In the genomic region with DNA sequence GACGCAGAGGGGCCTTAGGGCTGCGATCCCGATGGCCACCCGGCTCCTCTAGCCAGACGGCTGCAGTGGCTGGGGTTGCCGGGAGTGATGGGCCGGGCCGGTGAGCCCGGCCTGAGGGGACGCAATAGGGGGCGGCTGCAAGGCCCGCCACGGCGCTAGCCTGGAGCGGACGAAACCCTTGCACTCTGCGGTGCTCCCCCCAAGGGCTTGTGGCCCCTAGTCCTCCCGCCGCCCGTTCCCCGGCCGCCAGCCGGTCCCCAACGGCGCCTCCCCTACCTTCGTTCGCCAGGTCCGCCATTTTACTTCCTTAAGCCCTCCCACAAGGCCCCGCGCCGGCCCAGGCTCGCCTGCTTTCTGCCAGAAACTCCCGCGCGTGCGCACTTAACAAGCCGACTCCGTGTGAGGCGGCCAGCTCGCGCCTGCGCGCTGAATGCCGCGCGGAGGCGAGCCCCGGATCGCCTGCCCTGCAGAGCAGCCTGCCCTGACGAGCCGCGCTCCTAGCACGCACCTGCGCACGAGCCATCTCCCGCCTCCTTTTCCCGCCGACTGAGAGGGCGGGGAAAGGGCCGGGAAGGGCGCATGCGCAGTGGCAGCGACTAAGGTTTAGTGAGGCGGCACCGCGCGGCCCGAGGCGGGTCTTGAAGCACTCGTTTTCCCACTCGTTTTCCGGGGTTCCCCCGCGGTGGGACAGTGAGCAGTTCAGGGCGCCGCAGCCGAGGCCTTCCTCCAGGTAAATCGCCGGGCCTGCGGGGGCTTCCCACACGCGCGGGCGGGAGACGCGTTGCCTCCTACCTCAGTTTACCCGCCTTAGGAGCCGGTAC, we compare ENCODE assay signal across 1 cellular context.
A peak's percentile ranks its signal among the peaks of the same experiment; 100 is the strongest.
TF ChIP-seq lines count a peak whose summit lies in the region.

A gene with protein sequence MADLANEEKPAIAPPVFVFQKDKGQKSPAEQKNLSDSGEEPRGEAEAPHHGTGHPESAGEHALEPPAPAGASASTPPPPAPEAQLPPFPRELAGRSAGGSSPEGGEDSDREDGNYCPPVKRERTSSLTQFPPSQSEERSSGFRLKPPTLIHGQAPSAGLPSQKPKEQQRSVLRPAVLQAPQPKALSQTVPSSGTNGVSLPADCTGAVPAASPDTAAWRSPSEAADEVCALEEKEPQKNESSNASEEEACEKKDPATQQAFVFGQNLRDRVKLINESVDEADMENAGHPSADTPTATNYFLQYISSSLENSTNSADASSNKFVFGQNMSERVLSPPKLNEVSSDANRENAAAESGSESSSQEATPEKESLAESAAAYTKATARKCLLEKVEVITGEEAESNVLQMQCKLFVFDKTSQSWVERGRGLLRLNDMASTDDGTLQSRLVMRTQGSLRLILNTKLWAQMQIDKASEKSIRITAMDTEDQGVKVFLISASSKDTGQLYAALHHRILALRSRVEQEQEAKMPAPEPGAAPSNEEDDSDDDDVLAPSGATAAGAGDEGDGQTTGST (minus strand): TSS at position 356 of the 821 bp plus-strand sequence. CDS start 58 bp downstream, at position 298.

TF ChIP-seq in HepG2, 621 proteins besides CTCF, POLR2A, EP300 and RAD21 (continued from another document and continues in another):
- TF ChIP-seq, protein P1, sequence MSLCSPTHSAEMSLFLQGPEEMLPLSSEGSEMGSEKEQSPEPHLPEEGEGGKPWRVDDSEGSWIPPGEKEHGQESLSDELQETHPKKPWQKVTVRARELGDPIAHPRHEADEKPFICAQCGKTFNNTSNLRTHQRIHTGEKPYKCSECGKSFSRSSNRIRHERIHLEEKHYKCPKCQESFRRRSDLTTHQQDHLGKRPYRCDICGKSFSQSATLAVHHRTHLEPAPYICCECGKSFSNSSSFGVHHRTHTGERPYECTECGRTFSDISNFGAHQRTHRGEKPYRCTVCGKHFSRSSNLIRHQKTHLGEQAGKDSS (CRISPR knock-in tag; IDR thresholded peaks at IDR 0.05; ENCODE audit: borderline replicate concordance, low read depth), result peak; percentile 100
- peak; percentile 98 for TF ChIP-seq ZNF850 (CRISPR knock-in tag; conservative IDR thresholded peaks at IDR 0.05)
- peak; percentile 100 for TF ChIP-seq ZNF33B (CRISPR knock-in tag; IDR thresholded peaks at IDR 0.05)
- TF ChIP-seq, protein P2, sequence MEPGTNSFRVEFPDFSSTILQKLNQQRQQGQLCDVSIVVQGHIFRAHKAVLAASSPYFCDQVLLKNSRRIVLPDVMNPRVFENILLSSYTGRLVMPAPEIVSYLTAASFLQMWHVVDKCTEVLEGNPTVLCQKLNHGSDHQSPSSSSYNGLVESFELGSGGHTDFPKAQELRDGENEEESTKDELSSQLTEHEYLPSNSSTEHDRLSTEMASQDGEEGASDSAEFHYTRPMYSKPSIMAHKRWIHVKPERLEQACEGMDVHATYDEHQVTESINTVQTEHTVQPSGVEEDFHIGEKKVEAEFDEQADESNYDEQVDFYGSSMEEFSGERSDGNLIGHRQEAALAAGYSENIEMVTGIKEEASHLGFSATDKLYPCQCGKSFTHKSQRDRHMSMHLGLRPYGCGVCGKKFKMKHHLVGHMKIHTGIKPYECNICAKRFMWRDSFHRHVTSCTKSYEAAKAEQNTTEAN (CRISPR knock-in tag; conservative IDR thresholded peaks at IDR 0.05), result peak; percentile 100
- TF ChIP-seq ATF7-NPFF (CRISPR knock-in tag; IDR thresholded peaks at IDR 0.05; ENCODE audit: low read depth), result peak; percentile 100
- TF ChIP-seq RFX5 (IDR thresholded peaks at IDR 0.05; ENCODE audit: low read depth, low read length), result peak; percentile 10; the same call in 1 of the 2 replicates
- TF ChIP-seq, protein P3, sequence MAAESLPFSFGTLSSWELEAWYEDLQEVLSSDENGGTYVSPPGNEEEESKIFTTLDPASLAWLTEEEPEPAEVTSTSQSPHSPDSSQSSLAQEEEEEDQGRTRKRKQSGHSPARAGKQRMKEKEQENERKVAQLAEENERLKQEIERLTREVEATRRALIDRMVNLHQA (CRISPR knock-in tag; IDR thresholded peaks at IDR 0.05), result peak; percentile 95
- TF ChIP-seq SSRP1 (CRISPR knock-in tag; IDR thresholded peaks at IDR 0.05), result no peak
- TF ChIP-seq SATB2 (CRISPR knock-in tag; IDR thresholded peaks at IDR 0.05), result peak; percentile 100
- peak; percentile 100 for TF ChIP-seq ZNF17 (CRISPR knock-in tag; IDR thresholded peaks at IDR 0.05)
- TF ChIP-seq NFIC (IDR thresholded peaks at IDR 0.05; ENCODE audit: low read length), result no peak
- TF ChIP-seq, protein P4, sequence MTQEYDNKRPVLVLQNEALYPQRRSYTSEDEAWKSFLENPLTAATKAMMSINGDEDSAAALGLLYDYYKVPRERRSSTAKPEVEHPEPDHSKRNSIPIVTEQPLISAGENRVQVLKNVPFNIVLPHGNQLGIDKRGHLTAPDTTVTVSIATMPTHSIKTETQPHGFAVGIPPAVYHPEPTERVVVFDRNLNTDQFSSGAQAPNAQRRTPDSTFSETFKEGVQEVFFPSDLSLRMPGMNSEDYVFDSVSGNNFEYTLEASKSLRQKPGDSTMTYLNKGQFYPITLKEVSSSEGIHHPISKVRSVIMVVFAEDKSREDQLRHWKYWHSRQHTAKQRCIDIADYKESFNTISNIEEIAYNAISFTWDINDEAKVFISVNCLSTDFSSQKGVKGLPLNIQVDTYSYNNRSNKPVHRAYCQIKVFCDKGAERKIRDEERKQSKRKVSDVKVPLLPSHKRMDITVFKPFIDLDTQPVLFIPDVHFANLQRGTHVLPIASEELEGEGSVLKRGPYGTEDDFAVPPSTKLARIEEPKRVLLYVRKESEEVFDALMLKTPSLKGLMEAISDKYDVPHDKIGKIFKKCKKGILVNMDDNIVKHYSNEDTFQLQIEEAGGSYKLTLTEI (CRISPR knock-in tag; conservative IDR thresholded peaks at IDR 0.05), result peak; percentile 94
- TF ChIP-seq, protein P5, sequence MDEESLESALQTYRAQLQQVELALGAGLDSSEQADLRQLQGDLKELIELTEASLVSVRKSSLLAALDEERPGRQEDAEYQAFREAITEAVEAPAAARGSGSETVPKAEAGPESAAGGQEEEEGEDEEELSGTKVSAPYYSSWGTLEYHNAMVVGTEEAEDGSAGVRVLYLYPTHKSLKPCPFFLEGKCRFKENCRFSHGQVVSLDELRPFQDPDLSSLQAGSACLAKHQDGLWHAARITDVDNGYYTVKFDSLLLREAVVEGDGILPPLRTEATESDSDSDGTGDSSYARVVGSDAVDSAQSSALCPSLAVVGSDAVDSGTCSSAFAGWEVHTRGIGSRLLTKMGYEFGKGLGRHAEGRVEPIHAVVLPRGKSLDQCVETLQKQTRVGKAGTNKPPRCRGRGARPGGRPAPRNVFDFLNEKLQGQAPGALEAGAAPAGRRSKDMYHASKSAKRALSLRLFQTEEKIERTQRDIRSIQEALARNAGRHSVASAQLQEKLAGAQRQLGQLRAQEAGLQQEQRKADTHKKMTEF (CRISPR knock-in tag; IDR thresholded peaks at IDR 0.05), result peak; percentile 99
- TF ChIP-seq, protein P6, sequence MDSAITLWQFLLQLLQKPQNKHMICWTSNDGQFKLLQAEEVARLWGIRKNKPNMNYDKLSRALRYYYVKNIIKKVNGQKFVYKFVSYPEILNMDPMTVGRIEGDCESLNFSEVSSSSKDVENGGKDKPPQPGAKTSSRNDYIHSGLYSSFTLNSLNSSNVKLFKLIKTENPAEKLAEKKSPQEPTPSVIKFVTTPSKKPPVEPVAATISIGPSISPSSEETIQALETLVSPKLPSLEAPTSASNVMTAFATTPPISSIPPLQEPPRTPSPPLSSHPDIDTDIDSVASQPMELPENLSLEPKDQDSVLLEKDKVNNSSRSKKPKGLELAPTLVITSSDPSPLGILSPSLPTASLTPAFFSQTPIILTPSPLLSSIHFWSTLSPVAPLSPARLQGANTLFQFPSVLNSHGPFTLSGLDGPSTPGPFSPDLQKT (CRISPR knock-in tag; IDR thresholded peaks at IDR 0.05; ENCODE audit: borderline replicate concordance), result peak; percentile 97; the same call in 1 of the 2 replicates
- TF ChIP-seq, protein P7, sequence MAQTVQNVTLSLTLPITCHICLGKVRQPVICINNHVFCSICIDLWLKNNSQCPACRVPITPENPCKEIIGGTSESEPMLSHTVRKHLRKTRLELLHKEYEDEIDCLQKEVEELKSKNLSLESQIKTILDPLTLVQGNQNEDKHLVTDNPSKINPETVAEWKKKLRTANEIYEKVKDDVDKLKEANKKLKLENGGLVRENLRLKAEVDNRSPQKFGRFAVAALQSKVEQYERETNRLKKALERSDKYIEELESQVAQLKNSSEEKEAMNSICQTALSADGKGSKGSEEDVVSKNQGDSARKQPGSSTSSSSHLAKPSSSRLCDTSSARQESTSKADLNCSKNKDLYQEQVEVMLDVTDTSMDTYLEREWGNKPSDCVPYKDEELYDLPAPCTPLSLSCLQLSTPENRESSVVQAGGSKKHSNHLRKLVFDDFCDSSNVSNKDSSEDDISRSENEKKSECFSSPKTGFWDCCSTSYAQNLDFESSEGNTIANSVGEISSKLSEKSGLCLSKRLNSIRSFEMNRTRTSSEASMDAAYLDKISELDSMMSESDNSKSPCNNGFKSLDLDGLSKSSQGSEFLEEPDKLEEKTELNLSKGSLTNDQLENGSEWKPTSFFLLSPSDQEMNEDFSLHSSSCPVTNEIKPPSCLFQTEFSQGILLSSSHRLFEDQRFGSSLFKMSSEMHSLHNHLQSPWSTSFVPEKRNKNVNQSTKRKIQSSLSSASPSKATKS (CRISPR knock-in tag; IDR thresholded peaks at IDR 0.05), result peak; percentile 100
- TF ChIP-seq ZSCAN30 (CRISPR knock-in tag; IDR thresholded peaks at IDR 0.05), result peak; percentile 99
- peak; percentile 99 for TF ChIP-seq ZNF577 (CRISPR knock-in tag; IDR thresholded peaks at IDR 0.05; ENCODE audit: borderline replicate concordance, low read depth)
- TF ChIP-seq PHF8 (CRISPR knock-in tag; IDR thresholded peaks at IDR 0.05), result peak; percentile 89
- TF ChIP-seq GLI4 (CRISPR knock-in tag; IDR thresholded peaks at IDR 0.05; ENCODE audit: borderline replicate concordance), result peak; percentile 100
- TF ChIP-seq, protein P8, sequence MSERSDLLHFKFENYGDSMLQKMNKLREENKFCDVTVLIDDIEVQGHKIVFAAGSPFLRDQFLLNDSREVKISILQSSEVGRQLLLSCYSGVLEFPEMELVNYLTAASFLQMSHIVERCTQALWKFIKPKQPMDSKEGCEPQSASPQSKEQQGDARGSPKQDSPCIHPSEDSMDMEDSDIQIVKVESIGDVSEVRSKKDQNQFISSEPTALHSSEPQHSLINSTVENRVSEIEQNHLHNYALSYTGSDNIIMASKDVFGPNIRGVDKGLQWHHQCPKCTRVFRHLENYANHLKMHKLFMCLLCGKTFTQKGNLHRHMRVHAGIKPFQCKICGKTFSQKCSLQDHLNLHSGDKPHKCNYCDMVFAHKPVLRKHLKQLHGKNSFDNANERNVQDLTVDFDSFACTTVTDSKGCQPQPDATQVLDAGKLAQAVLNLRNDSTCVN (CRISPR knock-in tag; IDR thresholded peaks at IDR 0.05; ENCODE audit: borderline replicate concordance), result peak; percentile 98
- TF ChIP-seq SMYD3 (CRISPR knock-in tag; IDR thresholded peaks at IDR 0.05), result peak; percentile 100
- peak; percentile 99 for TF ChIP-seq ZNF570 (CRISPR knock-in tag; IDR thresholded peaks at IDR 0.05; ENCODE audit: borderline replicate concordance)
- TF ChIP-seq RFX1 (IDR thresholded peaks at IDR 0.05), result no peak
- TF ChIP-seq HOXA5 (CRISPR knock-in tag; IDR thresholded peaks at IDR 0.05), result peak; percentile 99
- TF ChIP-seq ATAD3A (CRISPR knock-in tag; IDR thresholded peaks at IDR 0.05), result peak; percentile 92; the same call in 1 of the 2 replicates
- TF ChIP-seq, protein P9, sequence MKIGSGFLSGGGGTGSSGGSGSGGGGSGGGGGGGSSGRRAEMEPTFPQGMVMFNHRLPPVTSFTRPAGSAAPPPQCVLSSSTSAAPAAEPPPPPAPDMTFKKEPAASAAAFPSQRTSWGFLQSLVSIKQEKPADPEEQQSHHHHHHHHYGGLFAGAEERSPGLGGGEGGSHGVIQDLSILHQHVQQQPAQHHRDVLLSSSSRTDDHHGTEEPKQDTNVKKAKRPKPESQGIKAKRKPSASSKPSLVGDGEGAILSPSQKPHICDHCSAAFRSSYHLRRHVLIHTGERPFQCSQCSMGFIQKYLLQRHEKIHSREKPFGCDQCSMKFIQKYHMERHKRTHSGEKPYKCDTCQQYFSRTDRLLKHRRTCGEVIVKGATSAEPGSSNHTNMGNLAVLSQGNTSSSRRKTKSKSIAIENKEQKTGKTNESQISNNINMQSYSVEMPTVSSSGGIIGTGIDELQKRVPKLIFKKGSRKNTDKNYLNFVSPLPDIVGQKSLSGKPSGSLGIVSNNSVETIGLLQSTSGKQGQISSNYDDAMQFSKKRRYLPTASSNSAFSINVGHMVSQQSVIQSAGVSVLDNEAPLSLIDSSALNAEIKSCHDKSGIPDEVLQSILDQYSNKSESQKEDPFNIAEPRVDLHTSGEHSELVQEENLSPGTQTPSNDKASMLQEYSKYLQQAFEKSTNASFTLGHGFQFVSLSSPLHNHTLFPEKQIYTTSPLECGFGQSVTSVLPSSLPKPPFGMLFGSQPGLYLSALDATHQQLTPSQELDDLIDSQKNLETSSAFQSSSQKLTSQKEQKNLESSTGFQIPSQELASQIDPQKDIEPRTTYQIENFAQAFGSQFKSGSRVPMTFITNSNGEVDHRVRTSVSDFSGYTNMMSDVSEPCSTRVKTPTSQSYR (CRISPR knock-in tag; IDR thresholded peaks at IDR 0.05; ENCODE audit: borderline replicate concordance), result peak; percentile 87; the same call in 1 of the 2 replicates
- TF ChIP-seq, protein P10, sequence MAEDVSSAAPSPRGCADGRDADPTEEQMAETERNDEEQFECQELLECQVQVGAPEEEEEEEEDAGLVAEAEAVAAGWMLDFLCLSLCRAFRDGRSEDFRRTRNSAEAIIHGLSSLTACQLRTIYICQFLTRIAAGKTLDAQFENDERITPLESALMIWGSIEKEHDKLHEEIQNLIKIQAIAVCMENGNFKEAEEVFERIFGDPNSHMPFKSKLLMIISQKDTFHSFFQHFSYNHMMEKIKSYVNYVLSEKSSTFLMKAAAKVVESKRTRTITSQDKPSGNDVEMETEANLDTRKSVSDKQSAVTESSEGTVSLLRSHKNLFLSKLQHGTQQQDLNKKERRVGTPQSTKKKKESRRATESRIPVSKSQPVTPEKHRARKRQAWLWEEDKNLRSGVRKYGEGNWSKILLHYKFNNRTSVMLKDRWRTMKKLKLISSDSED (CRISPR knock-in tag; IDR thresholded peaks at IDR 0.05), result peak; percentile 100
- TF ChIP-seq, protein P11, sequence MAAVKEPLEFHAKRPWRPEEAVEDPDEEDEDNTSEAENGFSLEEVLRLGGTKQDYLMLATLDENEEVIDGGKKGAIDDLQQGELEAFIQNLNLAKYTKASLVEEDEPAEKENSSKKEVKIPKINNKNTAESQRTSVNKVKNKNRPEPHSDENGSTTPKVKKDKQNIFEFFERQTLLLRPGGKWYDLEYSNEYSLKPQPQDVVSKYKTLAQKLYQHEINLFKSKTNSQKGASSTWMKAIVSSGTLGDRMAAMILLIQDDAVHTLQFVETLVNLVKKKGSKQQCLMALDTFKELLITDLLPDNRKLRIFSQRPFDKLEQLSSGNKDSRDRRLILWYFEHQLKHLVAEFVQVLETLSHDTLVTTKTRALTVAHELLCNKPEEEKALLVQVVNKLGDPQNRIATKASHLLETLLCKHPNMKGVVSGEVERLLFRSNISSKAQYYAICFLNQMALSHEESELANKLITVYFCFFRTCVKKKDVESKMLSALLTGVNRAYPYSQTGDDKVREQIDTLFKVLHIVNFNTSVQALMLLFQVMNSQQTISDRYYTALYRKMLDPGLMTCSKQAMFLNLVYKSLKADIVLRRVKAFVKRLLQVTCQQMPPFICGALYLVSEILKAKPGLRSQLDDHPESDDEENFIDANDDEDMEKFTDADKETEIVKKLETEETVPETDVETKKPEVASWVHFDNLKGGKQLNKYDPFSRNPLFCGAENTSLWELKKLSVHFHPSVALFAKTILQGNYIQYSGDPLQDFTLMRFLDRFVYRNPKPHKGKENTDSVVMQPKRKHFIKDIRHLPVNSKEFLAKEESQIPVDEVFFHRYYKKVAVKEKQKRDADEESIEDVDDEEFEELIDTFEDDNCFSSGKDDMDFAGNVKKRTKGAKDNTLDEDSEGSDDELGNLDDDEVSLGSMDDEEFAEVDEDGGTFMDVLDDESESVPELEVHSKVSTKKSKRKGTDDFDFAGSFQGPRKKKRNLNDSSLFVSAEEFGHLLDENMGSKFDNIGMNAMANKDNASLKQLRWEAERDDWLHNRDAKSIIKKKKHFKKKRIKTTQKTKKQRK (IDR thresholded peaks at IDR 0.05; ENCODE audit: low read length), result no peak
- TF ChIP-seq NFATC3 (CRISPR knock-in tag; IDR thresholded peaks at IDR 0.05), result peak; percentile 100
